Comparison of ENCODE assay signal across 11 cellular contexts in genomic region chr11:33291004-33291777, GRCh38. TPM values are rescaled to one million over a fixed set of nuclear protein-coding genes. Genes with fewer than 3 reads are reported as not detected.
DNase-seq lines count a peak whose midpoint lies in the region; ATAC-seq and TF ChIP-seq lines count a peak whose summit lies in the region.
"Had no signal": no experiment of that assay in that cellular context is flagged by ENCODE, and none has a peak within 500 bp of the region (broad histone marks: within the 10 kb centered on the region; RNA-seq: fewer than 3 reads in every experiment).

No MANE protein-coding gene starts in this region.

- DNase-seq in HEK293T (ENCODE audit: extremely low spot score) (peak; percentile 12), SK-N-DZ (ENCODE audit: low spot score) (peak; percentile 85), AG08396 (ENCODE audit: low spot score) (no peak), middle frontal gyrus (ENCODE audit: extremely low spot score, low spot score) (no peak), mesenteric fat pad (ENCODE audit: low spot score) (no peak)
- DNase-seq: effector CD4-positive, alpha-beta T cell; T1000 had no signal

- CTCF ChIA-PET in HEK293T (lab: Yijun Ruan, JAX), result no interaction called here

- no peaks in the 10 kb centered on the region for H3K27me3 ChIP-seq in muscle layer of duodenum (ENCODE audit: low read depth, low read length)

- POLR2A ChIA-PET in HEK293T (lab: Yijun Ruan, JAX), result no interaction called here

- H3K9me3 ChIP-seq in muscle layer of duodenum (ENCODE audit: control insufficient read depth in 1 of 2, low read length in 2 of 2), result no peaks in the 10 kb centered on the region

- ATAC-seq in GM18508 (IDR thresholded peaks at IDR 0.05; ENCODE audit: insufficient read depth, unreplicated experiment) (peak; percentile 59), GM18909 (IDR thresholded peaks at IDR 0.05; ENCODE audit: poor library complexity, unreplicated experiment) (no peak)
- ATAC-seq: K562 had no signal

- peaks cover 19 to 38% of the 10 kb centered on the region in 2 donors for H3K4me1 ChIP-seq in muscle layer of duodenum (ENCODE audit: control insufficient read depth in 1 of 2, insufficient read depth in 2 of 2, low read length in 2 of 2)

- peak overlapping the region in 1 of 2 donors; percentile 19 for H3K4me3 ChIP-seq in muscle layer of duodenum (ENCODE audit: low read depth in 1 of 2, low read length in 2 of 2)
- H3K4me3 ChIP-seq: K562 had no signal

- H3K27ac ChIP-seq in muscle layer of duodenum (ENCODE audit: low read length), result peak overlapping the region; percentile 62

- H3K36me3 ChIP-seq in muscle layer of duodenum (ENCODE audit: control insufficient read depth in 1 of 2, insufficient read depth in 2 of 2, low read length in 2 of 2), result peaks cover 0 to 26% of the 10 kb centered on the region in 2 donors

TF ChIP-seq in HEK293T, 16 proteins besides CTCF, POLR2A, EP300 and RAD21:
- TF ChIP-seq TARDBP (IDR thresholded peaks at IDR 0.05) (no peak), FOXA1 (IDR thresholded peaks at IDR 0.05) (no peak), FOXM1 (IDR thresholded peaks at IDR 0.05; ENCODE audit: borderline replicate concordance) (no peak), PKNOX1 (IDR thresholded peaks at IDR 0.05) (no peak), HDGF (IDR thresholded peaks at IDR 0.05; ENCODE audit: borderline replicate concordance) (no peak), ZNF384 (IDR thresholded peaks at IDR 0.05) (no peak), L3MBTL2 (conservative IDR thresholded peaks at IDR 0.05) (no peak), ELF4 (IDR thresholded peaks at IDR 0.05) (no peak), SP1 (IDR thresholded peaks at IDR 0.05) (no peak)

RNA-seq across cellular contexts. Expression of gene HIPK3, which starts 34.0 kb away (rescaled TPM):
- 4.5 and 5.2 TPM in 2 replicates for polyA plus RNA-seq in SK-N-DZ (2014; cell fraction: cytosol; rRNA removed)
- 5.6 and 7.9 TPM in 2 replicates for polyA plus RNA-seq in SK-N-DZ (2014; cell fraction: nucleus; rRNA removed)
- 219 TPM for total RNA-seq in mesenteric fat pad

Comparison
In these comparisons a context has a peak if more than half of its experiments do, and no peak if none do; other contexts are left out.
1. DNase-seq: peak in HEK293T (single experiment) and SK-N-DZ (single experiment); none in AG08396 (single experiment), middle frontal gyrus (single experiment) and mesenteric fat pad (single experiment).